Comparison of ENCODE assay signal across 16 cellular contexts in genomic region chr11:131178020-131178419, GRCh38.
"Had no signal": no experiment of that assay in that cellular context is flagged by ENCODE, and none has a peak within 500 bp of the region (broad histone marks: within the 10 kb centered on the region; RNA-seq: fewer than 3 reads in every experiment).

No MANE protein-coding gene starts in this region.

- H3K4me3 ChIP-seq: coronary artery, hepatocyte, left lung, lower lobe of right lung, pancreas, sigmoid colon, spleen, thoracic aorta, vagina had no signal

- H3K4me3 Mint-ChIP-seq: natural killer cell; neural crest cell; stimulated activated naive B cell treated with anti-CD40 and anti-IgM and Interleukin-4, amounts not matched to agents 10 μg/mL and 1 μg/mL and 100 μg/mL, for 72 hours; stimulated activated naive CD8-positive, alpha-beta T cell treated with anti-CD3 and anti-CD28 coated beads, Interleukin-15, Interleukin-2, amounts not matched to agents 100 ng/mL and 50 ng/mL, for 24 hours had no signal

- H3K27me3 Mint-ChIP-seq: stimulated activated naive CD8-positive, alpha-beta T cell treated with anti-CD3 and anti-CD28 coated beads, Interleukin-15, Interleukin-2, amounts not matched to agents 100 ng/mL and 50 ng/mL, for 24 hours had no signal

- DNase-seq: kidney; left lung; lower lobe of right lung; natural killer cell; pancreas; retina; sigmoid colon; spleen; stimulated activated naive B cell treated with anti-CD40 and anti-IgM and Interleukin-4, amounts not matched to agents 10 μg/mL and 1 μg/mL and 100 μg/mL, for 72 hours had no signal

- H3K36me3 Mint-ChIP-seq: natural killer cell; stimulated activated naive B cell treated with anti-CD40 and anti-IgM and Interleukin-4, amounts not matched to agents 10 μg/mL and 1 μg/mL and 100 μg/mL, for 72 hours had no signal

- H3K36me3 ChIP-seq: left lung, lower lobe of right lung, neutrophil, pancreas, sigmoid colon, spleen, thoracic aorta, vagina had no signal

- H3K4me1 ChIP-seq: left lung, lower lobe of right lung, pancreas, spleen, vagina had no signal

- H3K9me3 ChIP-seq: left lung, lower lobe of right lung, neutrophil, pancreas, sigmoid colon, spleen, thoracic aorta, vagina had no signal

- H3K4me1 Mint-ChIP-seq: natural killer cell; neural crest cell; stimulated activated naive B cell treated with anti-CD40 and anti-IgM and Interleukin-4, amounts not matched to agents 10 μg/mL and 1 μg/mL and 100 μg/mL, for 72 hours had no signal

- H3K27ac Mint-ChIP-seq: natural killer cell; stimulated activated naive B cell treated with anti-CD40 and anti-IgM and Interleukin-4, amounts not matched to agents 10 μg/mL and 1 μg/mL and 100 μg/mL, for 72 hours; stimulated activated naive CD8-positive, alpha-beta T cell treated with anti-CD3 and anti-CD28 coated beads, Interleukin-15, Interleukin-2, amounts not matched to agents 100 ng/mL and 50 ng/mL, for 24 hours had no signal

- ATAC-seq: left lung; lower lobe of right lung; natural killer cell; pancreas; stimulated activated naive B cell treated with anti-CD40 and anti-IgM and Interleukin-4, amounts not matched to agents 10 μg/mL and 1 μg/mL and 100 μg/mL, for 72 hours had no signal

- H3K27ac ChIP-seq: coronary artery, hepatocyte, left lung, lower lobe of right lung, neutrophil, pancreas, spleen, thoracic aorta, vagina had no signal

- H3K27me3 ChIP-seq: hepatocyte, left lung, neutrophil, sigmoid colon, spleen, vagina had no signal
